17 cellular contexts compared by ENCODE assay signal in genomic region chr2:168584934-168585333, GRCh38.
A peak's percentile ranks its signal among the peaks of the same experiment; 100 is the strongest.
DNase-seq lines count a peak whose midpoint lies in the region; ATAC-seq lines count a peak whose summit lies in the region.
"Had no signal": no experiment of that assay in that cellular context is flagged by ENCODE, and none has a peak within 500 bp of the region (broad histone marks: within the 10 kb centered on the region; RNA-seq: fewer than 3 reads in every experiment).

No MANE protein-coding gene starts in this region.

- DNase-seq in DMS79 (lab: John Stamatoyannopoulos, UW) (peak; percentile 45), NCI-H69 (lab: John Stamatoyannopoulos, UW) (peak; percentile 52), kidney tubule cell (ENCODE audit: low spot score) (peak; percentile 35), SW480 (ENCODE audit: low spot score) (no peak)
- no peak for DNase-seq in activated CD4-positive, CD25-positive, alpha-beta regulatory T cell treated with anti-CD3 and anti-CD28 coated beads, Interleukin-2, amount 50 U/mL, for 72 hours
- DNase-seq: activated CD4-positive, alpha-beta T cell treated with anti-CD3 and anti-CD28 coated beads, Interleukin-2, amount 50 U/mL, for 1 hour; activated T-cell treated with anti-CD3 and anti-CD28 coated beads, Interleukin-2, amount 50 U/mL, for 4 hours; Calu3; posterior cingulate gyrus; stimulated activated CD4-positive, alpha-beta T cell treated with anti-CD3 and anti-CD28 coated beads, Interleukin-15, amount 100 ng/mL, for 24 hours; stomach; T1000 had no signal

- ATAC-seq in GM21423 (IDR thresholded peaks at IDR 0.05; ENCODE audit: unreplicated experiment) (peak; percentile 40), GM21360 (IDR thresholded peaks at IDR 0.05; ENCODE audit: unreplicated experiment) (no peak), HG03439 (IDR thresholded peaks at IDR 0.05; ENCODE audit: unreplicated experiment) (no peak)
- ATAC-seq: HepG2, left lobe of liver had no signal

Comparison
In these comparisons a context has a peak if more than half of its experiments do, and no peak if none do; other contexts are left out.
1. DNase-seq: peak in DMS79 (single experiment), NCI-H69 (single experiment) and kidney tubule cell (single experiment); none in activated CD4-positive, CD25-positive, alpha-beta regulatory T cell treated with anti-CD3 and anti-CD28 coated beads, Interleukin-2, amount 50 U/mL, for 72 hours (single experiment) and SW480 (single experiment).